Comparison of ENCODE assay signal across 10 cellular contexts in the genomic region with DNA sequence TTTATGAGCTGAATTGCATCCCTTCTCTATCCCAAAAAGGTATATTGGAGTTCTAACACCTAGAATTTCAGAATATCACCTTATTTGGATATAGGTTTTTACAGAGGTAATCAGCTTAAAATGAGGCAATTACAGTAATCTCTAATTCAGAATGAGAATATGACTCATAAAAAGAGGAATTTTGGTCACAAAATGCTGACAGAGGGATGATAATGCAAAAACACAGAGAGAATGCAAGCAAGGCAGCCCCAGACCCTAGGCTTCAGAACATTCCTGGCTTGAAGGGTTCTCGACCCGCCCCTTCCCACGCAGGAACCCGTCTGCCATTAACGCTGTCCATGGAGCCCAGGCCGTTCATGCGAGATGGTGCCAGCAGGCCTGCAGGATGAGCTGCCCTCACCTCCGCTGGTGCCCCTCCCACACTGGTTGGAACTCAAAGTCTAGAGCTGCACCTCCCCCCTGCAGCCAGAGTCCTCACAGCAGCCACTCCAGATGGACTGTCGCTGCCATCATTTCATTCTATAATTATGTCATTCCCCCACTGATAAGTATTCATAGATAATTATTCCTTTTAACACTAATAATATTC.
DNase-seq lines count a peak whose midpoint lies in the region; ATAC-seq, FAIRE-seq and TF ChIP-seq lines count a peak whose summit lies in the region.
"Had no signal": no experiment of that assay in that cellular context is flagged by ENCODE, and none has a peak within 500 bp of the region (broad histone marks: within the 10 kb centered on the region; RNA-seq: fewer than 3 reads in every experiment).

No MANE protein-coding gene starts in this region.

- no peaks in the 10 kb centered on the region for H3K36me3 ChIP-seq in Karpas-422 (ENCODE audit: insufficient read depth, low read length)
- H3K36me3 ChIP-seq: heart left ventricle, tibial nerve had no signal

- no peak overlapping the region for H3K9ac ChIP-seq in Karpas-422 (ENCODE audit: low read length)

- H3K9me3 ChIP-seq in Karpas-422 (ENCODE audit: low read length), result peaks cover 10% of the 10 kb centered on the region
- H3K9me3 ChIP-seq: heart left ventricle, tibial nerve had no signal

- H3K4me2 ChIP-seq in Karpas-422 (ENCODE audit: low read depth, low read length, poor library complexity, severe bottlenecking), result no peak overlapping the region

- no peak for FAIRE-seq in GM12891 (lab: Jason Lieb, UNC)

- no peaks in the 10 kb centered on the region for H4K20me1 ChIP-seq in Karpas-422 (ENCODE audit: insufficient read depth, low read depth, low read length)

- H3K79me2 ChIP-seq in Karpas-422 (ENCODE audit: low read length), result no peaks in the 10 kb centered on the region

- no peak; the same call in 1 of the 2 replicates for TF ChIP-seq POLR2A in GM12891 (IDR thresholded peaks at IDR 0.05; ENCODE audit: low read depth, low read length)

- H2AFZ ChIP-seq in Karpas-422 (ENCODE audit: low read length), result no peak overlapping the region

- no peak for ATAC-seq in GM21825 (IDR thresholded peaks at IDR 0.05; ENCODE audit: unreplicated experiment)
- ATAC-seq: heart left ventricle had no signal

- DNase-seq in GM12891 (ENCODE audit: insufficient read length, low spot score) (peak; percentile 1), H4 (ENCODE audit: low spot score) (peak; percentile 62), UCSD-AML1 (lab: John Stamatoyannopoulos, UW; ENCODE audit: unreplicated experiment) (peak; percentile 5), myocyte (ENCODE audit: low read depth) (peak; percentile 1), Karpas-422 (no peak), SW480 (ENCODE audit: low spot score) (no peak), cerebellum (ENCODE audit: low spot score) (no peak)

- no peaks in the 10 kb centered on the region for H3K4me1 ChIP-seq in Karpas-422 (ENCODE audit: low read length)
- H3K4me1 ChIP-seq: tibial nerve had no signal

- H3K9me2 ChIP-seq in Karpas-422 (replicated peaks; ENCODE audit: insufficient read depth, low read length), result no peaks in the 10 kb centered on the region

- no peak overlapping the region for H3K27ac ChIP-seq in Karpas-422 (ENCODE audit: low read length)
- H3K27ac ChIP-seq: heart left ventricle, tibial nerve had no signal

- H3K27me3 ChIP-seq in Karpas-422 (ENCODE audit: low read length), result no peaks in the 10 kb centered on the region
- H3K27me3 ChIP-seq: heart left ventricle, tibial nerve had no signal

- no peak overlapping the region for H3K4me3 ChIP-seq in Karpas-422 (ENCODE audit: low read length)
- H3K4me3 ChIP-seq: heart left ventricle, tibial nerve had no signal

TF ChIP-seq in GM12891, 5 proteins besides CTCF, POLR2A, EP300 and RAD21:
- no peak for TF ChIP-seq TAF1 (IDR thresholded peaks at IDR 0.05; ENCODE audit: low read depth, low read length)
- no peak for TF ChIP-seq PAX5 (IDR thresholded peaks at IDR 0.05; ENCODE audit: insufficient read depth, low read length, severe bottlenecking)
- 0 out of 2 replicates have a peak, but pooled peaks have one; percentile 13 for TF ChIP-seq SPI1 (IDR thresholded peaks at IDR 0.05; ENCODE audit: low read depth, low read length)

Comparison
In these comparisons a context has a peak if more than half of its experiments do, and no peak if none do; other contexts are left out.
1. DNase-seq: peak in GM12891 (single experiment), H4 (single experiment), UCSD-AML1 (single experiment) and myocyte (single experiment); none in Karpas-422 (single experiment), SW480 (single experiment) and cerebellum (single experiment).